In genomic region chr3:126476166-126476975, GRCh38 we compare ENCODE assay signal across 1 cellular context.
TF ChIP-seq lines count a peak whose summit lies in the region.

No MANE protein-coding gene starts in this region.

TF ChIP-seq in HepG2, 621 proteins besides CTCF, POLR2A, EP300 and RAD21 (continued from another document and continues in another):
- TF ChIP-seq AHDC1 (CRISPR knock-in tag; IDR thresholded peaks at IDR 0.05; ENCODE audit: borderline replicate concordance), result peak; percentile 19; the same call in 1 of the 2 replicates
- TF ChIP-seq CEBPG (CRISPR knock-in tag; IDR thresholded peaks at IDR 0.05), result no peak
- TF ChIP-seq ATAD3A (CRISPR knock-in tag; IDR thresholded peaks at IDR 0.05), result no peak
- no peak for TF ChIP-seq ZBTB34 (CRISPR knock-in tag; IDR thresholded peaks at IDR 0.05)
- TF ChIP-seq ZNF879 (CRISPR knock-in tag; IDR thresholded peaks at IDR 0.05), result no peak
- TF ChIP-seq ZNF850 (CRISPR knock-in tag; conservative IDR thresholded peaks at IDR 0.05), result no peak
- TF ChIP-seq CEBPB (IDR thresholded peaks at IDR 0.05; ENCODE audit: borderline replicate concordance, low read depth, low read length), result no peak
- TF ChIP-seq XRCC5 (optimal IDR thresholded peaks at IDR 0.05; ENCODE audit: low read length), result no peak
- no peak for TF ChIP-seq GMEB1 (CRISPR knock-in tag; IDR thresholded peaks at IDR 0.05; ENCODE audit: borderline replicate concordance)
- no peak for TF ChIP-seq ZNF343 (CRISPR knock-in tag; IDR thresholded peaks at IDR 0.05)
- TF ChIP-seq MBD4 (IDR thresholded peaks at IDR 0.05; ENCODE audit: borderline replicate concordance, low read length), result no peak
- no peak for TF ChIP-seq ZNF225 (CRISPR knock-in tag; IDR thresholded peaks at IDR 0.05)
- peak; percentile 60; the same call in 1 of the 2 replicates for TF ChIP-seq KAT7 (CRISPR knock-in tag; IDR thresholded peaks at IDR 0.05; ENCODE audit: borderline replicate concordance)
- no peak for TF ChIP-seq KDM1A (CRISPR knock-in tag; IDR thresholded peaks at IDR 0.05)
- no peak for TF ChIP-seq ZKSCAN1 (IDR thresholded peaks at IDR 0.05; ENCODE audit: low read length)
- TF ChIP-seq HMGA1 (CRISPR knock-in tag; conservative IDR thresholded peaks at IDR 0.05), result no peak
- no peak for TF ChIP-seq ZNF329 (CRISPR knock-in tag; IDR thresholded peaks at IDR 0.05; ENCODE audit: low read depth)
- no peak; the same call in 1 of the 2 replicates for TF ChIP-seq ETV5 (CRISPR knock-in tag; IDR thresholded peaks at IDR 0.05; ENCODE audit: borderline replicate concordance)
- TF ChIP-seq TERF1 (CRISPR knock-in tag; IDR thresholded peaks at IDR 0.05), result no peak
- no peak; the same call in 1 of the 2 replicates for TF ChIP-seq KLF12 (CRISPR knock-in tag; IDR thresholded peaks at IDR 0.05; ENCODE audit: borderline replicate concordance)
- no peak for TF ChIP-seq ONECUT2 (CRISPR knock-in tag; IDR thresholded peaks at IDR 0.05)
- TF ChIP-seq MAFK (conservative IDR thresholded peaks at IDR 0.05 in 1 of 2, IDR thresholded peaks at IDR 0.05 in 1 of 2; ENCODE audit: low read length in 2 of 2), result no peak
- TF ChIP-seq EEA1 (CRISPR knock-in tag; IDR thresholded peaks at IDR 0.05; ENCODE audit: borderline replicate concordance), result no peak
- TF ChIP-seq NONO (IDR thresholded peaks at IDR 0.05), result no peak
- TF ChIP-seq NONO (CRISPR knock-in tag; conservative IDR thresholded peaks at IDR 0.05), result no peak; the same call in 1 of the 2 replicates
- no peak for TF ChIP-seq ZNF276 (CRISPR knock-in tag; IDR thresholded peaks at IDR 0.05; ENCODE audit: low read depth)
- no peak for TF ChIP-seq NFYB (CRISPR knock-in tag; IDR thresholded peaks at IDR 0.05)
- no peak for TF ChIP-seq ZNF503 (CRISPR knock-in tag; IDR thresholded peaks at IDR 0.05)
- TF ChIP-seq SALL1 (CRISPR knock-in tag; IDR thresholded peaks at IDR 0.05), result peak; percentile 33; the same call in 1 of the 2 replicates
- peak; percentile 39; the same call in 1 of the 2 replicates for TF ChIP-seq TAF1 (CRISPR knock-in tag; IDR thresholded peaks at IDR 0.05)
- no peak for TF ChIP-seq TEAD3 (CRISPR knock-in tag; optimal IDR thresholded peaks at IDR 0.05; ENCODE audit: borderline replicate concordance)
- no peak for TF ChIP-seq SRY (CRISPR knock-in tag; IDR thresholded peaks at IDR 0.05)
- TF ChIP-seq ATRX (CRISPR knock-in tag; IDR thresholded peaks at IDR 0.05; ENCODE audit: borderline replicate concordance), result no peak
- TF ChIP-seq ZXDC (CRISPR knock-in tag; IDR thresholded peaks at IDR 0.05), result no peak
- TF ChIP-seq TFDP1 (CRISPR knock-in tag; IDR thresholded peaks at IDR 0.05; ENCODE audit: borderline replicate concordance), result no peak
- peak; percentile 48; the same call in 1 of the 2 replicates for TF ChIP-seq ZFY (CRISPR knock-in tag; IDR thresholded peaks at IDR 0.05)
- TF ChIP-seq KAT8 (CRISPR knock-in tag; IDR thresholded peaks at IDR 0.05), result peak; percentile 35; the same call in 1 of the 2 replicates
- TF ChIP-seq E2F1 (CRISPR knock-in tag; IDR thresholded peaks at IDR 0.05), result no peak
- peak; percentile 39 for TF ChIP-seq DMAP1 (CRISPR knock-in tag; IDR thresholded peaks at IDR 0.05)
- no peak for TF ChIP-seq HOXA7 (CRISPR knock-in tag; IDR thresholded peaks at IDR 0.05)
- TF ChIP-seq HOMEZ (CRISPR knock-in tag; IDR thresholded peaks at IDR 0.05; ENCODE audit: low read depth), result no peak
- TF ChIP-seq ATF3 (CRISPR knock-in tag; IDR thresholded peaks at IDR 0.05), result no peak
- no peak for TF ChIP-seq STAG1 (CRISPR knock-in tag; IDR thresholded peaks at IDR 0.05)
